Comparison of ENCODE assay signal across 9 cellular contexts in the genomic region with DNA sequence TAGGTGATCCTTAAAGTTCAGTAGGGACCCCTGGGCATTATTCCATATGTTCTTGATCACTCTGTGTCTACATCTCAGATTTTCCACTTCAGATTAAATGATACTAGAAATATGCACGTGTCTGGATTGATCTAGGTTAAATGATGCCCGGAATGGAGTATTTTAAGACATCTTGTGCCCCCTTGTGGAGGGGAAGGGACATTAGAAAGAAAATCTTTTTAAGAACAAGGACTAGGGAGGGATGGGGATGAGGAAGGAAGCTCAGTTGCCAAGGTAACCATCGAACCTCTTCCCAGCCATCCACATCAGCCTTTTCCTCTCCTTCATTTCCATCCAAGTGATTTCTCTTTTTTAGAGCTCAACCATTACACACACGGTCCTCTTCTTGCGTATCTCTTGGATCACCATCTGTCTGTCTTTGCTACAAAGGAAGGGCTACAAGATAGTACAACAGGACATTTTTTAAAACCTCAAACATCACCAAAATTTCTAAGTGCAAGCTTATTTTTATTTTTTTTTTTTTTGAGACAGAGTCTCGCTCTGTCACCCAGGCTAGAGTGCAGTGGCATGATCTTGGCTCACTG. TPM values are rescaled to one million over a fixed set of nuclear protein-coding genes. Genes with fewer than 3 reads are reported as not detected.
DNase-seq lines count a peak whose midpoint lies in the region; ATAC-seq, FAIRE-seq and TF ChIP-seq lines count a peak whose summit lies in the region.
"Had no signal": no experiment of that assay in that cellular context is flagged by ENCODE, and none has a peak within 500 bp of the region (broad histone marks: within the 10 kb centered on the region; RNA-seq: fewer than 3 reads in every experiment).

No MANE protein-coding gene starts in this region.

- no peaks in the 10 kb centered on the region for H3K9me3 ChIP-seq in IMR-90 (ENCODE audit: control insufficient read depth, insufficient read depth, low read length)
- no peaks in the 10 kb centered on the region for H3K9me3 ChIP-seq in H1 (ENCODE audit: insufficient read depth in 2 of 2, low read depth in 1 of 2, low read length in 1 of 2)

- no peak overlapping the region for H2BK12ac ChIP-seq in H1 (ENCODE audit: low read depth, low read length)

- no peaks in the 10 kb centered on the region for H3K79me1 ChIP-seq in IMR-90 (ENCODE audit: low read depth in 1 of 2, low read length in 2 of 2)
- no peaks in the 10 kb centered on the region for H3K79me1 ChIP-seq in H1 (ENCODE audit: low read depth, low read length)

- H3K27ac Mint-ChIP-seq in activated CD4-positive, alpha-beta T cell treated with anti-CD3 and anti-CD28 coated beads for 36 hours, result peak overlapping the region; percentile 99
- H3K27ac Mint-ChIP-seq in naive B cell, result peak overlapping the region; percentile 43 to 100 (median 90)

- CTCF ChIA-PET in activated CD4-positive, alpha-beta T cell treated with anti-CD3 and anti-CD28 coated beads for 36 hours (lab: Charles Lee), result interaction anchor here (0.6 to 11.2 kb wide), 53 partner anchors 9 to 509 kb away, joined by 3 to 182 read pairs (median 5); no protein-coding TSS in a partner anchor
- CTCF ChIA-PET in IMR-90 (lab: Yijun Ruan, JAX), result interaction anchor here (0.6 to 1.4 kb wide), 6 partner anchors 12 to 398 kb away, joined by 3 to 6 read pairs (median 4); no protein-coding TSS in a partner anchor
- CTCF ChIA-PET in H1 (lab: Charles Lee; ENCODE audit: partially characterized antibody), result interaction anchor here (0.6 to 18.9 kb wide), 55 partner anchors 9 to 527 kb away, joined by 3 to 430 read pairs (median 4); no protein-coding TSS in a partner anchor

- in situ Hi-C loops in IMR-90 (cut with MboI; ENCODE audit: low sequenced_read_pairs), result no loop called here

- WGBS in IMR-90 (ENCODE audit: extremely low coverage in 2 of 2, insufficient read length in 1 of 2), 2 experiments, result 43% methylated on average over 2 of the region's 6 CpGs; no CpG with 5 or more reads in 1 of the 2 experiments
- 35% methylated on average over 6 of the region's 6 CpGs; no CpG with 5 or more reads in 1 of the 2 experiments for WGBS in H1 (ENCODE audit: extremely low coverage in 1 of 2, insufficient coverage in 1 of 2, insufficient read length in 1 of 2, insufficient replicate concordance in 2 of 2, low coverage in 1 of 2, low lambda C conversion rate in 2 of 2, missing lambda C conversion rate in 1 of 2), 2 experiments

- H3K36me3 Mint-ChIP-seq in activated CD4-positive, alpha-beta T cell treated with anti-CD3 and anti-CD28 coated beads for 36 hours (ENCODE audit: low read depth), result no peaks in the 10 kb centered on the region
- H3K36me3 Mint-ChIP-seq in naive B cell, result peaks cover 0 to 5% of the 10 kb centered on the region in 2 donors

- H3K23ac ChIP-seq in IMR-90 (ENCODE audit: low read depth, low read length), result no peak overlapping the region
- no peak overlapping the region for H3K23ac ChIP-seq in H1 (ENCODE audit: insufficient read length)

- H3K4me3 Mint-ChIP-seq in activated CD4-positive, alpha-beta T cell treated with anti-CD3 and anti-CD28 coated beads for 36 hours, result peak overlapping the region; percentile 68
- H3K4me3 Mint-ChIP-seq in naive B cell, result peak overlapping the region; percentile 31 to 95 (median 78)

- H3K4me1 ChIP-seq in IMR-90 (ENCODE audit: control insufficient read depth, insufficient read depth, low read length), result no peaks in the 10 kb centered on the region
- peaks cover 10 to 23% (median 17%) of the 10 kb centered on the region in 4 experiments for H3K4me1 ChIP-seq in H1 (replicated peaks in 1 of 4; ENCODE audit: control insufficient read depth in 3 of 4, insufficient read depth in 4 of 4, low read length in 3 of 4)

- peak; percentile 52 for DNase-seq in activated CD4-positive, alpha-beta T cell treated with anti-CD3 and anti-CD28 coated beads for 36 hours
- DNase-seq in activated CD4-positive, alpha-beta T cell treated with anti-CD3 and anti-CD28 coated beads for 1 hour, result no peak
- DNase-seq in IMR-90 (peak; percentile 54), H1 (ENCODE audit: low read depth in 1 of 2, low spot score in 2 of 2) (no peak), naive B cell (peak; percentile 74), GF-D8 (lab: John Stamatoyannopoulos, UW) (no peak)

- FAIRE-seq in H1 (lab: Jason Lieb, UNC), result peak; percentile 86
- FAIRE-seq: colon had no signal

- ATAC-seq in activated CD4-positive, alpha-beta T cell treated with anti-CD3 and anti-CD28 coated beads for 36 hours, result no peak
- ATAC-seq in IMR-90 (ENCODE audit: low read depth) (peak; percentile 84), SK-N-SH treated with all-trans-retinoic acid at 6 μM for 48 hours (peak; percentile 85), naive B cell (ENCODE audit: low read depth in 2 of 2) (peak in 1 of 2 donors; percentile 9), GM21360 (IDR thresholded peaks at IDR 0.05; ENCODE audit: unreplicated experiment) (no peak)

- TF ChIP-seq CTCF in IMR-90 (conservative IDR thresholded peaks at IDR 0.05; ENCODE audit: low read depth, low read length), result peak; percentile 71
- peak in 2 of 3 experiments; percentile 60 to 68; a peak in 3 of 4 replicates for TF ChIP-seq CTCF in H1 (IDR thresholded peaks at IDR 0.05; ENCODE audit: control extremely low read depth in 1 of 3, insufficient read depth in 1 of 3, low read depth in 1 of 3, low read length in 3 of 3)

- H4K8ac ChIP-seq in IMR-90 (ENCODE audit: low read depth in 2 of 2, low read length in 2 of 2) (no peak overlapping the region), H1 (ENCODE audit: extremely low read depth, insufficient read depth, low read length) (no peak overlapping the region)

- no peak for TF ChIP-seq EP300 in H1 (IDR thresholded peaks at IDR 0.05; ENCODE audit: borderline replicate concordance in 1 of 2, low read depth in 2 of 2, low read length in 2 of 2)

- H3K27ac ChIP-seq in IMR-90 (ENCODE audit: insufficient read depth, low read length) (no peak overlapping the region), H1 (ENCODE audit: low read depth, low read length) (no peak overlapping the region)

- H4K5ac ChIP-seq in IMR-90 (ENCODE audit: low read depth, low read length) (no peak overlapping the region), H1 (ENCODE audit: insufficient read length, low read depth, low read length) (no peak overlapping the region)

- H3K4me3 ChIP-seq in IMR-90 (ENCODE audit: insufficient read depth, low read depth, low read length), result no peak overlapping the region
- no peak overlapping the region for H3K4me3 ChIP-seq in H1 (ENCODE audit: extremely low read depth in 1 of 4, insufficient read depth in 2 of 4, low read depth in 3 of 4, low read length in 4 of 4)

- no TSS peak for BruUV-seq in IMR-90 (replicated peaks; lab: Mats Ljungman, UMichigan)

- H3K9me1 ChIP-seq in IMR-90 (ENCODE audit: insufficient read depth, low read length), result no peaks in the 10 kb centered on the region

- H2AFZ ChIP-seq in IMR-90 (replicated peaks; ENCODE audit: low read length, poor library complexity) (no peak overlapping the region), H1 (ENCODE audit: low read length) (no peak overlapping the region)

- no peaks in the 10 kb centered on the region for H3K79me2 ChIP-seq in H1 (ENCODE audit: control insufficient read depth in 1 of 2, insufficient read depth in 2 of 2, low read length in 2 of 2)

- H3K4me2 ChIP-seq in IMR-90 (ENCODE audit: low read depth, low read length), result no peak overlapping the region
- H3K4me2 ChIP-seq in H1 (ENCODE audit: insufficient read depth in 1 of 2, low read depth in 2 of 2, low read length in 2 of 2), result no peak overlapping the region

- H3K18ac ChIP-seq in IMR-90 (ENCODE audit: low read depth, low read length), result no peak overlapping the region
- H3K18ac ChIP-seq in H1 (ENCODE audit: extremely low read depth, low read length), result no peak overlapping the region

- H3K9me3 Mint-ChIP-seq in activated CD4-positive, alpha-beta T cell treated with anti-CD3 and anti-CD28 coated beads for 36 hours (ENCODE audit: low read depth), result no peaks in the 10 kb centered on the region
- H3K9me3 Mint-ChIP-seq in naive B cell, result peaks cover 0 to 6% (median 0%) of the 10 kb centered on the region in 7 donors

- H4K20me1 ChIP-seq in IMR-90 (ENCODE audit: insufficient read depth, low read length) (no peaks in the 10 kb centered on the region), H1 (replicated peaks in 1 of 2; ENCODE audit: control insufficient read depth in 1 of 2, insufficient read depth in 2 of 2, low read length in 2 of 2) (no peaks in the 10 kb centered on the region)

- no peak overlapping the region for H3K14ac ChIP-seq in IMR-90 (replicated peaks; ENCODE audit: low read depth, low read length)
- no peak overlapping the region for H3K14ac ChIP-seq in H1 (ENCODE audit: insufficient read length)

- peak; percentile 60 for TF ChIP-seq RAD21 in IMR-90 (IDR thresholded peaks at IDR 0.05; ENCODE audit: low read length)
- peak; percentile 65 to 78 for TF ChIP-seq RAD21 in H1 (IDR thresholded peaks at IDR 0.05 in 1 of 2, conservative IDR thresholded peaks at IDR 0.05 in 1 of 2; ENCODE audit: low read depth in 2 of 2, low read length in 2 of 2)

- dilution Hi-C loops in IMR-90 (cut with HindIII; ENCODE audit: low sequenced_read_pairs, unreplicated experiment), result no loop called here

- H2BK20ac ChIP-seq in IMR-90 (ENCODE audit: low read depth, low read length) (no peak overlapping the region), H1 (ENCODE audit: low read length) (no peak overlapping the region)

- no peak overlapping the region for H3K9ac ChIP-seq in IMR-90 (ENCODE audit: low read depth, low read length)
- no peak overlapping the region for H3K9ac ChIP-seq in H1 (replicated peaks in 1 of 4; ENCODE audit: extremely low read depth in 1 of 4, low read depth in 3 of 4, low read length in 3 of 4)

- no peak overlapping the region for H2BK5ac ChIP-seq in IMR-90 (ENCODE audit: low read depth, low read length, poor library complexity, severe bottlenecking)
- no peak overlapping the region for H2BK5ac ChIP-seq in H1 (ENCODE audit: low read depth, low read length)

- H3K27me3 Mint-ChIP-seq in activated CD4-positive, alpha-beta T cell treated with anti-CD3 and anti-CD28 coated beads for 36 hours, result no peaks in the 10 kb centered on the region
- H3K27me3 Mint-ChIP-seq in naive B cell, result no peaks in the 10 kb centered on the region

- peaks cover 83% of the 10 kb centered on the region for H3K4me1 Mint-ChIP-seq in activated CD4-positive, alpha-beta T cell treated with anti-CD3 and anti-CD28 coated beads for 36 hours
- peaks cover 80 to 82% (median 82%) of the 10 kb centered on the region in 3 donors for H3K4me1 Mint-ChIP-seq in naive B cell

- POLR2A ChIA-PET in activated CD4-positive, alpha-beta T cell treated with anti-CD3 and anti-CD28 coated beads for 36 hours (lab: Charles Lee), result interaction anchor here (0.6 to 6.3 kb wide), 9 partner anchors 14 to 492 kb away, joined by 3 to 176 read pairs (median 5); no protein-coding TSS in a partner anchor
- POLR2A ChIA-PET in IMR-90 (lab: Charles Lee; ENCODE audit: unreplicated experiment) (no interaction called here), H1 (lab: Charles Lee; ENCODE audit: partially characterized antibody) (interaction anchor here (0.7 to 1.2 kb wide), 2 partner anchors 13 to 18 kb away, joined by 3 to 4 read pairs; no protein-coding TSS in a partner anchor)

- H3K56ac ChIP-seq in IMR-90 (ENCODE audit: extremely low read depth, insufficient read depth, low read length) (no peak overlapping the region), H1 (replicated peaks; ENCODE audit: insufficient read length, low read depth, low read length) (no peak overlapping the region)

- TF ChIP-seq POLR2A in IMR-90 (IDR thresholded peaks at IDR 0.05; ENCODE audit: low read depth, low read length), result no peak
- TF ChIP-seq POLR2A in H1 (IDR thresholded peaks at IDR 0.05; ENCODE audit: control extremely low read depth in 1 of 2, low read depth in 2 of 2, low read length in 2 of 2), result no peak

- no peak overlapping the region for H2AK5ac ChIP-seq in IMR-90 (ENCODE audit: low read depth, low read length)
- H2AK5ac ChIP-seq in H1 (ENCODE audit: low read depth, low read length), result no peak overlapping the region

- H3K4ac ChIP-seq in IMR-90 (ENCODE audit: low read depth, low read length) (no peak overlapping the region), H1 (replicated peaks; ENCODE audit: insufficient read length, low read depth, low read length) (no peak overlapping the region)

- H2BK15ac ChIP-seq in IMR-90 (ENCODE audit: low read depth, low read length), result no peak overlapping the region
- no peak overlapping the region for H2BK15ac ChIP-seq in H1 (ENCODE audit: low read length)

- H4K91ac ChIP-seq in IMR-90 (ENCODE audit: insufficient read depth, low read depth, low read length), result no peak overlapping the region
- H4K91ac ChIP-seq in H1 (replicated peaks; ENCODE audit: insufficient read length, low read length), result no peak overlapping the region

- H2AK9ac ChIP-seq in IMR-90 (replicated peaks; ENCODE audit: low read depth, low read length, poor library complexity), result no peak overlapping the region

- intact Hi-C loops in activated CD4-positive, alpha-beta T cell treated with anti-CD3 and anti-CD28 coated beads for 36 hours (cut with DNase I, micrococcal nuclease), result loop anchor here (1.0 to 10.0 kb wide), 14 partner anchors 43 to 836 kb away; partner anchors contain the start of gene TAS2R38 (in 1 of the 2)
- intact Hi-C loops in IMR-90 (cut with micrococcal nuclease), result loop anchor here (1.0 kb wide), 2 partner anchors 179 to 276 kb away; no protein-coding TSS in a partner anchor

- H3K23me2 ChIP-seq in H1 (ENCODE audit: low read depth, low read length), result no peaks in the 10 kb centered on the region

- H2BK120ac ChIP-seq in IMR-90 (ENCODE audit: low read depth, low read length) (no peak overlapping the region), H1 (replicated peaks; ENCODE audit: low read depth, low read length) (no peak overlapping the region)

- H3K36me3 ChIP-seq in IMR-90 (ENCODE audit: control insufficient read depth, insufficient read depth, low read length), result no peaks in the 10 kb centered on the region
- H3K36me3 ChIP-seq in H1 (ENCODE audit: control insufficient read depth in 2 of 4, insufficient read depth in 4 of 4, low read length in 3 of 4), result no peaks in the 10 kb centered on the region

- H3K27me3 ChIP-seq in IMR-90 (ENCODE audit: control insufficient read depth, insufficient read depth, low read length) (peaks cover 2% of the 10 kb centered on the region; the same call in 1 of the 2 replicates), H1 (replicated peaks in 1 of 4; ENCODE audit: control insufficient read depth in 3 of 4, extremely low read depth in 1 of 4, insufficient read depth in 3 of 4, low read length in 3 of 4) (no peaks in the 10 kb centered on the region)

RNA-seq across cellular contexts. Expression of gene PRSS2, which starts 40.5 kb away (rescaled TPM):
- not detected for total RNA-seq in activated CD4-positive, alpha-beta T cell treated with anti-CD3 and anti-CD28 coated beads for 36 hours
- not detected in 2 replicates for total RNA-seq in IMR-90 (2012; rRNA removed)
- polyA plus RNA-seq in IMR-90 (2012; rRNA removed) (not detected in 2 replicates), H1 (2011; rRNA removed) (not detected in 2 replicates), naive B cell (ENCODE audit: low read depth in 6 of 6) (under 1 TPM in 1 of 6 donors, not detected in 5; 0.41 TPM)
- not detected in 2 replicates for polyA plus RNA-seq in IMR-90 (2012; cell fraction: cytosol; rRNA removed)
- polyA plus RNA-seq in IMR-90 (2012; cell fraction: nucleus; rRNA removed; ENCODE audit: low replicate concordance), result not detected in 2 replicates
- total RNA-seq in H1 (2021; fragmentation: NEBNext Ultra II Directional; extraction: Animal tissue kit (Norgen Biotek cat#: 25700)), result not detected in 2 replicates
- 0.10 TPM for polyA plus RNA-seq in H1 (2011; cell fraction: cytosol; rRNA removed)
- polyA plus RNA-seq in H1 (2011; cell fraction: nucleus; rRNA removed), result not detected
- not detected in 4 replicates for polyA plus RNA-seq in H1 (2012, experiment 1 of 2)
- 0.26 TPM for polyA plus RNA-seq in H1 (2012, experiment 2 of 2)
- polyA plus RNA-seq in H1 (2013, experiment 1 of 2), result not detected
- polyA plus RNA-seq in H1 (2013, experiment 2 of 2), result not detected
- polyA minus RNA-seq in H1 (2011; rRNA and poly(A)+ RNA removed), result not detected in 2 replicates
- not detected for polyA minus RNA-seq in H1 (2011; cell fraction: cytosol; rRNA and poly(A)+ RNA removed)
- not detected for polyA minus RNA-seq in H1 (2011; cell fraction: nucleus; rRNA and poly(A)+ RNA removed)

RNA-seq across cellular contexts. Expression of gene EPHB6, which starts 43.6 kb away (rescaled TPM):
- 10 to 100 TPM; 14.7 to 15.1 TPM for total RNA-seq in activated CD4-positive, alpha-beta T cell treated with anti-CD3 and anti-CD28 coated beads for 36 hours
- under 0.01 TPM in 2 replicates for total RNA-seq in IMR-90 (2012; rRNA removed)
- polyA plus RNA-seq in IMR-90 (2012; rRNA removed) (0.60 and 0.75 TPM in 2 replicates), H1 (2011; rRNA removed) (19.7 and 27.3 TPM in 2 replicates), naive B cell (ENCODE audit: low read depth in 6 of 6) (10 to 100 TPM in 5 of 6 donors, 1 to 10 TPM in 1; 10.0 to 32.4 (median 19.0) TPM)
- 0.45 and 0.99 TPM in 2 replicates for polyA plus RNA-seq in IMR-90 (2012; cell fraction: cytosol; rRNA removed)
- polyA plus RNA-seq in IMR-90 (2012; cell fraction: nucleus; rRNA removed; ENCODE audit: low replicate concordance), result 0.77 and 1.9 TPM in 2 replicates
- total RNA-seq in H1 (2021; fragmentation: NEBNext Ultra II Directional; extraction: Animal tissue kit (Norgen Biotek cat#: 25700)), result 19.7 TPM in 2 replicates
- polyA plus RNA-seq in H1 (2011; cell fraction: cytosol; rRNA removed), result 19.9 TPM
- 78.8 TPM for polyA plus RNA-seq in H1 (2011; cell fraction: nucleus; rRNA removed)
- 9.1 to 24.6 TPM (median 19.3 TPM) in 4 replicates for polyA plus RNA-seq in H1 (2012, experiment 1 of 2)
- 11.1 TPM for polyA plus RNA-seq in H1 (2012, experiment 2 of 2)
- polyA plus RNA-seq in H1 (2013, experiment 1 of 2), result 12.7 TPM
- 13.6 TPM for polyA plus RNA-seq in H1 (2013, experiment 2 of 2)
- 10.9 and 16.7 TPM in 2 replicates for polyA minus RNA-seq in H1 (2011; rRNA and poly(A)+ RNA removed)
- 16.1 TPM for polyA minus RNA-seq in H1 (2011; cell fraction: cytosol; rRNA and poly(A)+ RNA removed)
- 17.5 TPM for polyA minus RNA-seq in H1 (2011; cell fraction: nucleus; rRNA and poly(A)+ RNA removed)

Comparison
In these comparisons a context has a peak if more than half of its experiments do, and no peak if none do; other contexts are left out.
1. DNase-seq: peak in activated CD4-positive, alpha-beta T cell treated with anti-CD3 and anti-CD28 coated beads for 36 hours (single experiment), IMR-90 (single experiment) and naive B cell (single experiment); none in activated CD4-positive, alpha-beta T cell treated with anti-CD3 and anti-CD28 coated beads for 1 hour (single experiment), H1 (0 of 2) and GF-D8 (single experiment).
2. ATAC-seq: peak in IMR-90 (single experiment) and SK-N-SH treated with all-trans-retinoic acid at 6 μM for 48 hours (single experiment); none in activated CD4-positive, alpha-beta T cell treated with anti-CD3 and anti-CD28 coated beads for 36 hours (single experiment) and GM21360 (single experiment).
3. RNA of gene EPHB6, which starts 43.6 kb away (total RNA-seq): 19.7 TPM in H1 and 14.7 to 15.1 TPM in activated CD4-positive, alpha-beta T cell treated with anti-CD3 and anti-CD28 coated beads for 36 hours; under 0.01 TPM in IMR-90; every median in the first group is over 10 times any median in the second.